Comparison of ENCODE assay signal across 26 cellular contexts in genomic region chr12:70306676-70307075, GRCh38.
"Had no signal": no experiment of that assay in that cellular context is flagged by ENCODE, and none has a peak within 500 bp of the region (broad histone marks: within the 10 kb centered on the region; RNA-seq: fewer than 3 reads in every experiment).

No MANE protein-coding gene starts in this region.

- DNase-seq: activated CD4-positive, alpha-beta T cell treated with anti-CD3 and anti-CD28 coated beads for 48 hours; activated CD4-positive, alpha-beta T cell treated with anti-CD3 and anti-CD28 coated beads, Interleukin-2, amount 50 U/mL, for 4 hours; activated CD4-positive, CD25-positive, alpha-beta regulatory T cell treated with anti-CD3 and anti-CD28 coated beads, Interleukin-2, amount 50 U/mL, for 72 hours; activated CD8-positive, alpha-beta memory T cell treated with anti-CD3 and anti-CD28 coated beads, Interleukin-2, amount 50 U/mL, for 48 hours; activated CD8-positive, alpha-beta T cell treated with anti-CD3 and anti-CD28 coated beads, Interleukin-2, amount 10 ng/mL, durations not matched to agents 7 days and 5 days; activated effector memory CD4-positive, alpha-beta T cell treated with anti-CD3 and anti-CD28 coated beads, Interleukin-2, amount 50 U/mL, for 16 hours; activated naive CD4-positive, alpha-beta T cell treated with anti-CD3 and anti-CD28 coated beads for 36 hours; activated naive CD8-positive, alpha-beta T cell treated with anti-CD3 and anti-CD28 coated beads, Interleukin-2, amount 10 ng/mL, durations not matched to agents 7 days and 5 days; activated T-cell treated with anti-CD3 and anti-CD28 coated beads, Interleukin-2, amount 50 U/mL, for 1 hour; aorta; caudate nucleus; KG1; MV-4-11; NCI-H1092 treated with DMSO at 0.1 percent for 48 hours; NCI-H1417 treated with DMSO at 0.1 percent for 48 hours; NCI-H1694 treated with DMSO at 0.1 percent for 48 hours; NCI-H2029 treated with DMSO at 0.1 percent for 48 hours; NCI-H345; NCI-H510A; NCI-H526 treated with DMSO at 0.1 percent for 48 hours; NK-92 treated with Interleukin-12 subunit alpha and Interleukin-12 subunit beta, amount 100 ng/mL, for 24 hours; OCI-M1; Peyer's patch; SHP77; SW 1271 had no signal

- H3K4me3 Mint-ChIP-seq: activated CD8-positive, alpha-beta T cell treated with anti-CD3 and anti-CD28 coated beads, Interleukin-2, amount 10 ng/mL, durations not matched to agents 7 days and 5 days; activated naive CD4-positive, alpha-beta T cell treated with anti-CD3 and anti-CD28 coated beads for 36 hours; activated naive CD8-positive, alpha-beta T cell treated with anti-CD3 and anti-CD28 coated beads, Interleukin-2, amount 10 ng/mL, durations not matched to agents 7 days and 5 days had no signal

- H3K27ac Mint-ChIP-seq: activated CD8-positive, alpha-beta T cell treated with anti-CD3 and anti-CD28 coated beads, Interleukin-2, amount 10 ng/mL, durations not matched to agents 7 days and 5 days; activated naive CD4-positive, alpha-beta T cell treated with anti-CD3 and anti-CD28 coated beads for 36 hours; activated naive CD8-positive, alpha-beta T cell treated with anti-CD3 and anti-CD28 coated beads, Interleukin-2, amount 10 ng/mL, durations not matched to agents 7 days and 5 days had no signal

- H3K27me3 Mint-ChIP-seq: activated naive CD8-positive, alpha-beta T cell treated with anti-CD3 and anti-CD28 coated beads, Interleukin-2, amount 10 ng/mL, durations not matched to agents 7 days and 5 days had no signal

- ATAC-seq: activated CD8-positive, alpha-beta T cell treated with anti-CD3 and anti-CD28 coated beads, Interleukin-2, amount 10 ng/mL, durations not matched to agents 7 days and 5 days; SK-N-SH treated with all-trans-retinoic acid at 6 μM for 48 hours had no signal
